21 cellular contexts compared by ENCODE assay signal in the genomic region with DNA sequence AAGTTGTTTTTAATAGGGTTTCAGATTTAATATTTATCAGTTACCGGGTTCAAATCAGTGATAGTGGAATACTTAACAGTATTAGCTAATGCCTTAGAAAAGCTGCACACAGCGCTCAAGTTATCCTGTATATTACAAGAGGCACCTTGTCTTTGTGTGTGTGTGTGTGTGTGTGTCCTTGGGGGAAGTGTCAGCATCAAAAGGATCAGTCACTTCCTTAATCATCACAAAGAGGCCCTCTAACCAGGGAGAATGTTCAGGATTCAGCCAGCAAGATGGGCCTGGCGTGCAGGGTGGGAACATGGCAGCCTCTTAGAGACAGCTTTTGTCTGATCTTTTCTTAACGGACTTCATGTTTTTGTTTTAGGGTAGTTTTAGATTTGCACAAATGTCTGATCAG. TPM values are rescaled to one million over a fixed set of nuclear protein-coding genes. Genes with fewer than 3 reads are reported as not detected.
DNase-seq lines count a peak whose midpoint lies in the region; ATAC-seq, FAIRE-seq and TF ChIP-seq lines count a peak whose summit lies in the region.
"Had no signal": no experiment of that assay in that cellular context is flagged by ENCODE, and none has a peak within 500 bp of the region (broad histone marks: within the 10 kb centered on the region; RNA-seq: fewer than 3 reads in every experiment).

No MANE protein-coding gene starts in this region.

- H3K27me3 ChIP-seq in HepG2 (ENCODE audit: control insufficient read depth in 1 of 2, insufficient read depth in 2 of 2, low read length in 2 of 2) = no peaks in the 10 kb centered on the region
- no peaks in the 10 kb centered on the region for H3K27me3 ChIP-seq in right lobe of liver
- no peaks in the 10 kb centered on the region for H3K27me3 ChIP-seq in astrocyte (ENCODE audit: insufficient read depth, low read length)

- POLR2A ChIA-PET in HepG2 (lab: Yijun Ruan, JAX) = no interaction called here

- H3K36me3 Mint-ChIP-seq in astrocyte (ENCODE audit: low read depth, unreplicated experiment) (no peaks in the 10 kb centered on the region), nephron (ENCODE audit: low read depth) (no peaks in the 10 kb centered on the region)

- no peaks in the 10 kb centered on the region for H4K20me1 ChIP-seq in HepG2 (ENCODE audit: insufficient read depth, low read length)
- H4K20me1 ChIP-seq in astrocyte (ENCODE audit: insufficient read depth, low read length) = peaks cover 4% of the 10 kb centered on the region

- CTCF ChIA-PET in HepG2 (lab: Yijun Ruan, JAX; ENCODE audit: low intra/inter-chr PET ratio, low total read pairs) = no interaction called here

- DNase-seq in HepG2 (ENCODE audit: low spot score) = no peak
- DNase-seq in right lobe of liver = no peak
- DNase-seq in astrocyte (ENCODE audit: low read depth) = no peak
- no peak for DNase-seq in stimulated activated CD4-positive, alpha-beta T cell treated with anti-CD3 and anti-CD28 coated beads, Interleukin-4, amount 100 ng/mL, for 4 hours
- DNase-seq in SHP77 (lab: John Stamatoyannopoulos, UW) = no peak
- DNase-seq in mesenteric fat pad (ENCODE audit: low spot score) = no peak
- DNase-seq: Calu3; CD4-positive, alpha-beta T cell; GF-D8; GM23248; NCI-H1048; NCI-H146; NCI-H2081; OCI-M1; SHP77 treated with DMSO at 0.1 percent for 48 hours had no signal

- H3K27me3 Mint-ChIP-seq in astrocyte (ENCODE audit: low read depth, unreplicated experiment) (no peaks in the 10 kb centered on the region), nephron (ENCODE audit: low read depth) (no peaks in the 10 kb centered on the region)
- H3K27me3 Mint-ChIP-seq: CD4-positive, alpha-beta T cell had no signal

- H3K27ac ChIP-seq in HepG2 (ENCODE audit: extremely low read length, insufficient read depth, low read length) (no peak overlapping the region), right lobe of liver (no peak overlapping the region), astrocyte (ENCODE audit: low read depth, low read length) (no peak overlapping the region)
- H3K27ac ChIP-seq: GM23248 had no signal

- H3K4me3 Mint-ChIP-seq in astrocyte (ENCODE audit: unreplicated experiment) = no peak overlapping the region
- no peak overlapping the region for H3K4me3 Mint-ChIP-seq in nephron
- H3K4me3 Mint-ChIP-seq: CD4-positive, alpha-beta T cell had no signal

- no peak for ATAC-seq in HepG2
- no peak for ATAC-seq in right lobe of liver
- ATAC-seq: GM12878, HCT116, SK-N-SH treated with all-trans-retinoic acid at 6 μM for 48 hours had no signal

- BruUV-seq in HepG2 (replicated peaks; lab: Mats Ljungman, UMichigan) = no TSS peak

- H3K4me1 ChIP-seq in HepG2 (ENCODE audit: insufficient read depth, low read length) (peaks cover 30% of the 10 kb centered on the region), right lobe of liver (peaks cover 0 to 30% (median 8%) of the 10 kb centered on the region in 4 donors), astrocyte (ENCODE audit: insufficient read depth, low read length) (peaks cover 11% of the 10 kb centered on the region)

- H3K4me2 ChIP-seq in HepG2 (ENCODE audit: low read depth, low read length) (no peak overlapping the region), astrocyte (ENCODE audit: low read length) (no peak overlapping the region)

- H3K9me3 Mint-ChIP-seq in astrocyte (ENCODE audit: unreplicated experiment) (no peaks in the 10 kb centered on the region), nephron (no peaks in the 10 kb centered on the region)
- H3K9me3 Mint-ChIP-seq: CD4-positive, alpha-beta T cell had no signal

- TF ChIP-seq POLR2A in HepG2 (IDR thresholded peaks at IDR 0.05; ENCODE audit: insufficient read depth in 1 of 2, low read depth in 2 of 2, low read length in 2 of 2) = no peak
- TF ChIP-seq POLR2A in right lobe of liver (IDR thresholded peaks at IDR 0.05) = no peak

- in situ Hi-C loops in HepG2 (cut with HindIII; ENCODE audit: extremely low pct_ligation_motif_present, low pct_unique_long_range_greater_than_20kb) = no loop called here

- no peak for TF ChIP-seq RAD21 in HepG2 (CRISPR knock-in tag; IDR thresholded peaks at IDR 0.05)

- H3K4me1 Mint-ChIP-seq in astrocyte (ENCODE audit: low read depth, unreplicated experiment) (peaks cover 34% of the 10 kb centered on the region), nephron (peaks cover 32% of the 10 kb centered on the region)

- no peak for TF ChIP-seq EP300 in HepG2 (IDR thresholded peaks at IDR 0.05; ENCODE audit: low read depth in 2 of 2, low read length in 2 of 2)
- TF ChIP-seq EP300 in HepG2 (CRISPR knock-in tag; IDR thresholded peaks at IDR 0.05; ENCODE audit: borderline replicate concordance) = no peak

- no peaks in the 10 kb centered on the region for H3K9me3 ChIP-seq in HepG2 (ENCODE audit: low read length)
- H3K9me3 ChIP-seq in right lobe of liver = no peaks in the 10 kb centered on the region
- H3K9me3 ChIP-seq in astrocyte (ENCODE audit: insufficient read depth, low read depth, low read length) = no peaks in the 10 kb centered on the region

- FAIRE-seq in HepG2 (lab: Jason Lieb, UNC) (no peak), astrocyte (lab: Jason Lieb, UNC) (no peak)
- FAIRE-seq: GM12878, GM19239, K562 had no signal

- peak overlapping the region; percentile 58 for H3K27ac Mint-ChIP-seq in astrocyte (ENCODE audit: unreplicated experiment)
- H3K27ac Mint-ChIP-seq in nephron = peak overlapping the region; percentile 10 to 62 (median 18)
- H3K27ac Mint-ChIP-seq: CD4-positive, alpha-beta T cell had no signal

- WGBS in HepG2 (ENCODE audit: low lambda C conversion rate) = 90% methylated on average over 4 of the region's 4 CpGs
- WGBS in right lobe of liver (ENCODE audit: insufficient coverage, low coverage, low lambda C conversion rate, missing lambda C conversion rate) = 83% methylated on average over 3 of the region's 4 CpGs

- intact Hi-C loops in HepG2 (cut with micrococcal nuclease; ENCODE audit: unreplicated experiment) (loop anchor here (5.0 kb wide), 1 partner anchor 56 kb away; no protein-coding TSS in a partner anchor), right lobe of liver (cut with DNase I) (loop anchor here in 1 of 2 donors (5.0 kb wide), 1 partner anchor 51 kb away; a partner anchor contains a TSS)

- H3K79me2 ChIP-seq in HepG2 (ENCODE audit: insufficient read depth, low read length) (peaks cover 11% of the 10 kb centered on the region), astrocyte (ENCODE audit: insufficient read depth, low read length) (peaks cover 5% of the 10 kb centered on the region)

- H3K9ac ChIP-seq in HepG2 (ENCODE audit: insufficient read depth, low read depth, low read length) (no peak overlapping the region), astrocyte (ENCODE audit: low read length) (no peak overlapping the region)
- H3K9ac ChIP-seq: GM23248 had no signal

- H3K4me3 ChIP-seq in HepG2 (replicated peaks in 1 of 3; ENCODE audit: insufficient read depth in 1 of 3, low read depth in 2 of 3, low read length in 3 of 3) (no peak overlapping the region), right lobe of liver (no peak overlapping the region), astrocyte (ENCODE audit: insufficient read depth, low read depth, low read length) (no peak overlapping the region)
- H3K4me3 ChIP-seq: GM12878, GM23248, K562 had no signal

- H3K36me3 ChIP-seq in HepG2 (replicated peaks in 1 of 2; ENCODE audit: control insufficient read depth in 1 of 2, insufficient read depth in 2 of 2, low read length in 2 of 2) (peaks cover 8 to 29% of the 10 kb centered on the region in 2 experiments; a peak in 4 of 5 replicates), right lobe of liver (no peaks in the 10 kb centered on the region), astrocyte (ENCODE audit: insufficient read depth, low read length) (no peaks in the 10 kb centered on the region)

- TF ChIP-seq CTCF in HepG2 (CRISPR knock-in tag; IDR thresholded peaks at IDR 0.05) = no peak
- TF ChIP-seq CTCF in right lobe of liver (IDR thresholded peaks at IDR 0.05) = no peak
- no peak for TF ChIP-seq CTCF in astrocyte (IDR thresholded peaks at IDR 0.05; ENCODE audit: insufficient read depth, low read depth, low read length)
- no peak for TF ChIP-seq CTCF in nephron (IDR thresholded peaks at IDR 0.05; ENCODE audit: unreplicated experiment in 3 of 3)

- H2AFZ ChIP-seq in HepG2 (ENCODE audit: low read length) (no peak overlapping the region), astrocyte (ENCODE audit: low read depth, low read length) (no peak overlapping the region)
- H2AFZ ChIP-seq: GM23248 had no signal

TF ChIP-seq in HepG2, 621 proteins besides CTCF, POLR2A, EP300 and RAD21 (continues in another document):
- no peak for TF ChIP-seq KDM2A (CRISPR knock-in tag; IDR thresholded peaks at IDR 0.05; ENCODE audit: borderline replicate concordance, low read depth)
- no peak for TF ChIP-seq ZNF3 (CRISPR knock-in tag; IDR thresholded peaks at IDR 0.05)

RNA-seq across cellular contexts. Expression of a gene that starts 53.1 kb away (rescaled TPM):
- 25.8 and 32.4 TPM in 2 replicates for total RNA-seq in HepG2 (2016; rRNA removed; fragmentation: Illumina TruSeq; extraction: Trizol)
- 7.2 and 8.8 TPM in 2 replicates for total RNA-seq in HepG2 (2016; cell fraction: cytosol; rRNA removed; fragmentation: Illumina TruSeq; extraction: Trizol; ENCODE audit: low read depth)
- total RNA-seq in HepG2 (2016; cell fraction: insoluble cytoplasmic fraction; rRNA removed; fragmentation: Illumina TruSeq; extraction: Trizol) = 24.2 and 25.8 TPM in 2 replicates
- total RNA-seq in HepG2 (2016; cell fraction: membrane; rRNA removed; fragmentation: Illumina TruSeq; extraction: Trizol) = 31.6 and 31.8 TPM in 2 replicates
- total RNA-seq in HepG2 (2016; cell fraction: nucleus; rRNA removed; fragmentation: Illumina TruSeq; extraction: Trizol) = 23.4 and 24.3 TPM in 2 replicates
- polyA plus RNA-seq in HepG2 (2011; rRNA removed) = 14.7 and 15.5 TPM in 2 replicates
- 11.3 and 13.8 TPM in 2 replicates for polyA plus RNA-seq in HepG2 (2011; cell fraction: cytosol; rRNA removed)
- 13.3 and 13.6 TPM in 2 replicates for polyA plus RNA-seq in HepG2 (2011; cell fraction: nucleus; rRNA removed)
- polyA plus RNA-seq in HepG2 (2012) = 21.4 and 30.0 TPM in 2 replicates
- polyA plus RNA-seq in HepG2 (2016; cell fraction: cytosol; fragmentation: Illumina TruSeq; extraction: Trizol; ENCODE audit: low read depth) = 8.1 and 10.3 TPM in 2 replicates
- polyA plus RNA-seq in HepG2 (2016; cell fraction: insoluble cytoplasmic fraction; fragmentation: Illumina TruSeq; extraction: Trizol; ENCODE audit: low read depth) = 31.8 and 42.4 TPM in 2 replicates
- 27.2 and 29.8 TPM in 2 replicates for polyA plus RNA-seq in HepG2 (2016; cell fraction: membrane; fragmentation: Illumina TruSeq; extraction: Trizol; ENCODE audit: low read depth)
- polyA plus RNA-seq in HepG2 (2016; cell fraction: nucleus; fragmentation: Illumina TruSeq; extraction: Trizol; ENCODE audit: insufficient read depth, low read depth) = 28.1 and 31.7 TPM in 2 replicates
- polyA minus RNA-seq in HepG2 (2011; rRNA and poly(A)+ RNA removed; ENCODE audit: low replicate concordance) = 12.7 and 15.8 TPM in 2 replicates
- 12.3 and 13.9 TPM in 2 replicates for polyA minus RNA-seq in HepG2 (2011; cell fraction: cytosol; rRNA and poly(A)+ RNA removed)
- polyA minus RNA-seq in HepG2 (2011; cell fraction: nucleus; rRNA and poly(A)+ RNA removed) = 26.8 and 35.3 TPM in 2 replicates
- 10 to 100 TPM in 5 of 6 experiments, 1 to 10 TPM in 1; 7.4 to 21.5 (median 11.3) TPM for total RNA-seq in right lobe of liver
- total RNA-seq in astrocyte = 12.2 and 14.5 TPM in 2 replicates
- 57.0 TPM for total RNA-seq in mesenteric fat pad
- total RNA-seq: CD4-positive, alpha-beta T cell had no signal
